8 cellular contexts compared by ENCODE assay signal in the genomic region with DNA sequence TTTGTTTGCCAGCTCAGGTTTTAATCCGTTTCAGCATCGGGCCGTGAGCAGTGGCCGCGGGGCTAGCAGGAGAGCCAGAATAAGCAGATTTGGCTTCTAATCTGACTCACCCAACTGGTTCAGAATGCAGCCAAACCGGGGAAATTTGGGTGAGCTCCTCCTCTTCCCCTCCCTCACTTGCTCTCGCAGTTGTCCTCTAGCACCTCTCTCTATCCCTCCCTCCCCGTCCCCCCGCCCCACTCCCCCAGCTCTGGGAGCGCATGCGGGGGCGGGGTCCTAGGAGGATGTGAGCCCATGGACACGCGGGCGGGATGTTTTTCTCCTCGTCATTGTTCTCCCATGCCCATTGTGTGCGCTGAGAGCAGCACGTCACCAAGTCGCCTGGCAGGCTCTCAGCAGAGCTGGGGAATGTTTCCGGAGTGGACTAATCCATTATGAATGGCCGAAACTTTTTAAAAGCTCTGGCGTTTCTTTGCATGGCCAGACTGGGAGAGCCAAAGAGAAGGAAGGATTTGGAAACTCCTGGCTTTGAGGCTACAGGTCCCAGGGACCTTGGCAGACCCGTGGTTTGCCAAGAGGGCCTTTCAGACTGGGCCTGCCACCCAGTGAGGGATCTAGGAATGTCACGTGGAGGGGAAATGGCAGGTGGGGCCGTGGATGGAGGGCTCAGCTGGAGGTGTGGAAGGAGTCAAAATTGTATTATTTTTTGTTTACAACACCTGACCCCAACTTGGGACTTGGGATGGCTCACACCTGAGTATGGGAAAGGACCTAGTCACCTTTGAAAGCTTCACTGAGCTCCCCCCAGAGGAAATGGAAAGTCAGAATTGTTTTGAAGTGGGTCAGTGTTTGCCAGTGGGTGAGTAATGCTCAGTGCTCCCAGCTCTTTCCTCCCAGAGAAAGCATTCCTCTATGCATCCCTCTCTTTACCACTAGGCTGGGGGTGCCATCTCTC. TPM values are rescaled to one million over a fixed set of nuclear protein-coding genes. Genes with fewer than 3 reads are reported as not detected.
DNase-seq lines count a peak whose midpoint lies in the region; ATAC-seq lines count a peak whose summit lies in the region.

No MANE protein-coding gene starts in this region.

- peaks cover 8% of the 10 kb centered on the region for H3K4me1 Mint-ChIP-seq in activated naive CD4-positive, alpha-beta T cell treated with anti-CD3 and anti-CD28 coated beads, Interleukin-2, amount 10 ng/mL, durations not matched to agents 7 days and 5 days

- ATAC-seq in sciatic nerve (peak; percentile 92), GM18498 (IDR thresholded peaks at IDR 0.05; ENCODE audit: unreplicated experiment) (no peak), GM18907 (IDR thresholded peaks at IDR 0.05; ENCODE audit: unreplicated experiment) (no peak)

- no peaks in the 10 kb centered on the region for H3K9me3 ChIP-seq in iPS-18c (ENCODE audit: control insufficient read depth, insufficient read depth, low read length)

- CTCF ChIA-PET in activated naive CD4-positive, alpha-beta T cell treated with anti-CD3 and anti-CD28 coated beads, Interleukin-2, amount 10 ng/mL, durations not matched to agents 7 days and 5 days (lab: Charles Lee) = interaction anchor here (0.7 to 2.5 kb wide), 8 partner anchors 14 to 168 kb away, joined by 3 to 14 read pairs (median 5); no protein-coding TSS in a partner anchor

- no peaks in the 10 kb centered on the region for H3K9me3 Mint-ChIP-seq in activated naive CD4-positive, alpha-beta T cell treated with anti-CD3 and anti-CD28 coated beads, Interleukin-2, amount 10 ng/mL, durations not matched to agents 7 days and 5 days

- H3K27ac Mint-ChIP-seq in activated naive CD4-positive, alpha-beta T cell treated with anti-CD3 and anti-CD28 coated beads, Interleukin-2, amount 10 ng/mL, durations not matched to agents 7 days and 5 days = no peak overlapping the region

- in situ Hi-C loops in T47D (cut with HindIII; ENCODE audit: low pct_unique_long_range_greater_than_20kb, low sequenced_read_pairs) = no loop called here

- intact Hi-C loops in sciatic nerve (cut with DNase I) = no loop called here

- peaks cover 91% of the 10 kb centered on the region for H3K27me3 Mint-ChIP-seq in activated naive CD4-positive, alpha-beta T cell treated with anti-CD3 and anti-CD28 coated beads, Interleukin-2, amount 10 ng/mL, durations not matched to agents 7 days and 5 days

- H3K36me3 Mint-ChIP-seq in activated naive CD4-positive, alpha-beta T cell treated with anti-CD3 and anti-CD28 coated beads, Interleukin-2, amount 10 ng/mL, durations not matched to agents 7 days and 5 days = no peaks in the 10 kb centered on the region

- H3K4me3 Mint-ChIP-seq in activated naive CD4-positive, alpha-beta T cell treated with anti-CD3 and anti-CD28 coated beads, Interleukin-2, amount 10 ng/mL, durations not matched to agents 7 days and 5 days = no peak overlapping the region

- peak overlapping the region; percentile 34 for H3K4me3 ChIP-seq in iPS-18c (ENCODE audit: insufficient read depth, low read depth, low read length)

- peak; percentile 39 for DNase-seq in activated naive CD4-positive, alpha-beta T cell treated with anti-CD3 and anti-CD28 coated beads, Interleukin-2, amount 10 ng/mL, durations not matched to agents 7 days and 5 days
- no peak for DNase-seq in activated naive CD4-positive, alpha-beta T cell (lab: John Stamatoyannopoulos, UW)
- DNase-seq in NCI-H748 (lab: John Stamatoyannopoulos, UW; ENCODE audit: unreplicated experiment) (peak; percentile 77), T47D (ENCODE audit: low read depth in 1 of 2, low spot score in 1 of 2) (peak; percentile 55 to 98), sciatic nerve (ENCODE audit: low spot score) (peak; percentile 77)

RNA-seq across cellular contexts. Expression of a gene that starts 39.2 kb away (rescaled TPM):
- 9.4 TPM for total RNA-seq in sciatic nerve

Comparison
In these comparisons a context has a peak if more than half of its experiments do, and no peak if none do; other contexts are left out.
1. DNase-seq: peak in activated naive CD4-positive, alpha-beta T cell treated with anti-CD3 and anti-CD28 coated beads, Interleukin-2, amount 10 ng/mL, durations not matched to agents 7 days and 5 days (single experiment), NCI-H748 (single experiment), T47D (2 of 2) and sciatic nerve (single experiment); none in activated naive CD4-positive, alpha-beta T cell (0 of 4).